22 cellular contexts compared by ENCODE assay signal in the genomic region with DNA sequence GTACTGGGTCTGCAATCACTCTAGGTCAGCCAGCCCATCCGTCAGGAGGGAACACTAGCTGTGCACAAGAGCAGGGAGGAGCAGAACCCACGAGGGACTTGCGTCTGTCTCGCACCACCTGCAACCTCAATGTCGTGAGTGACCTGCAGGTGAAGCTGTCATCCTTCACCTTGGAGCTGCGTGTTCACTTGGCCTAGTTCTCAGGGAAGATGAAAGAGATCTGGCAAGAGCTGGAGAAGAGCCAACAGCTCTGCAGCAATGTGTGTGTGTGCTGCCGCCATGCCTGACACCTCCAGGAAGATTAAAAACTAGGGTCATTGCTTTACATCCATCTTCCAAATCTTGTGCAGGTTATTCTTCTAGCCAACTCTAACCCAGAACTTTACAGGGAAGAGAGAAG.
DNase-seq lines count a peak whose midpoint lies in the region; ATAC-seq and TF ChIP-seq lines count a peak whose summit lies in the region.
"Had no signal": no experiment of that assay in that cellular context is flagged by ENCODE, and none has a peak within 500 bp of the region (broad histone marks: within the 10 kb centered on the region; RNA-seq: fewer than 3 reads in every experiment).

No MANE protein-coding gene starts in this region.

- TF ChIP-seq CTCF in colonic mucosa (IDR thresholded peaks at IDR 0.05) = no peak

- H3K36me3 Mint-ChIP-seq in CD4-positive, alpha-beta memory T cell = no peaks in the 10 kb centered on the region
- H3K36me3 Mint-ChIP-seq in T-helper 17 cell (ENCODE audit: low read depth) = no peaks in the 10 kb centered on the region

- peak; percentile 90 for ATAC-seq in T-helper 17 cell
- ATAC-seq: Right ventricle myocardium inferior had no signal

- peak; percentile 17 for DNase-seq in DMS53 (lab: John Stamatoyannopoulos, UW)
- no peak for DNase-seq in DMS53 treated with DMSO at 0.1 percent for 48 hours (lab: John Stamatoyannopoulos, UW; ENCODE audit: unreplicated experiment)
- peak in 4 of 5 donors; percentile 4 to 26 (median 10) for DNase-seq in CD4-positive, alpha-beta memory T cell
- peak; percentile 51 for DNase-seq in Jurkat, Clone E6-1 (ENCODE audit: low read depth, low spot score)
- peak in 1 of 3 donors; percentile 11 for DNase-seq in T-helper 17 cell
- no peak for DNase-seq in epidermal melanocyte (ENCODE audit: insufficient read length, low spot score)
- no peak for DNase-seq in central memory CD4-positive, alpha-beta T cell
- DNase-seq in colonic mucosa = no peak
- DNase-seq: 8988T; COR-L47; DMS 273 treated with DMSO at 0.1 percent for 48 hours; GOT3; NCI-H1048; NCI-H1694; NCI-H2107; NCI-H524; NK-92 treated with Interleukin-12 subunit alpha and Interleukin-12 subunit beta, amount 100 ng/mL, for 24 hours; Peyer's patch; T-helper 2 cell had no signal

- CTCF ChIA-PET in CD4-positive, alpha-beta memory T cell (lab: Charles Lee; ENCODE audit: partially characterized antibody) = interaction anchor here (1.0 kb wide), 1 partner anchor 31 kb away, joined by 3 read pairs; no protein-coding TSS in a partner anchor

- peaks cover 0 to under 1% (median 0%) of the 10 kb centered on the region in 4 donors for H3K4me1 Mint-ChIP-seq in CD4-positive, alpha-beta memory T cell
- H3K4me1 Mint-ChIP-seq in T-helper 17 cell = peaks cover 10% of the 10 kb centered on the region
- H3K4me1 Mint-ChIP-seq: B cell had no signal

- peaks cover 0 to 3% (median 0%) of the 10 kb centered on the region in 8 donors for H3K9me3 Mint-ChIP-seq in CD4-positive, alpha-beta memory T cell

- H3K4me1 ChIP-seq in CD4-positive, alpha-beta memory T cell (ENCODE audit: insufficient read depth, low read length) = no peaks in the 10 kb centered on the region
- no peaks in the 10 kb centered on the region for H3K4me1 ChIP-seq in colonic mucosa
- H3K4me1 ChIP-seq: Peyer's patch had no signal

- no peak overlapping the region for H3K27ac Mint-ChIP-seq in CD4-positive, alpha-beta memory T cell
- peak overlapping the region; percentile 84 for H3K27ac Mint-ChIP-seq in T-helper 17 cell
- H3K27ac Mint-ChIP-seq: B cell had no signal

- no peaks in the 10 kb centered on the region for H3K27me3 ChIP-seq in CD4-positive, alpha-beta memory T cell (ENCODE audit: insufficient read depth, low read length)
- H3K27me3 ChIP-seq in colonic mucosa = no peaks in the 10 kb centered on the region
- H3K27me3 ChIP-seq: Peyer's patch had no signal

- intact Hi-C loops in CD4-positive, alpha-beta memory T cell (cut with micrococcal nuclease) = no loop called here
- intact Hi-C loops in colonic mucosa (cut with DNase I) = no loop called here

- H3K27ac ChIP-seq in CD4-positive, alpha-beta memory T cell (ENCODE audit: low read depth, low read length) = no peak overlapping the region
- no peak overlapping the region for H3K27ac ChIP-seq in colonic mucosa
- H3K27ac ChIP-seq: KMS-11, Peyer's patch had no signal

- no peak overlapping the region for H3K9ac ChIP-seq in colonic mucosa (ENCODE audit: low read depth in 2 of 2, low read length in 2 of 2)
- H3K9ac ChIP-seq: KMS-11 had no signal

- H3K27me3 Mint-ChIP-seq in CD4-positive, alpha-beta memory T cell = peaks cover 9 to 10% of the 10 kb centered on the region in 2 donors
- H3K27me3 Mint-ChIP-seq in T-helper 17 cell = peaks cover 12% of the 10 kb centered on the region

- POLR2A ChIA-PET in CD4-positive, alpha-beta memory T cell (lab: Charles Lee; ENCODE audit: partially characterized antibody) = no interaction called here

- H3K4me3 ChIP-seq in CD4-positive, alpha-beta memory T cell (ENCODE audit: low read length in 2 of 2) = no peak overlapping the region
- no peak overlapping the region for H3K4me3 ChIP-seq in Jurkat, Clone E6-1 (ENCODE audit: low read length)
- no peak overlapping the region for H3K4me3 ChIP-seq in colonic mucosa
- H3K4me3 ChIP-seq: Peyer's patch had no signal

- no peaks in the 10 kb centered on the region for H3K36me3 ChIP-seq in CD4-positive, alpha-beta memory T cell (ENCODE audit: insufficient read depth, low read length)
- no peaks in the 10 kb centered on the region for H3K36me3 ChIP-seq in colonic mucosa
- H3K36me3 ChIP-seq: Peyer's patch had no signal

- H3K9me3 ChIP-seq in CD4-positive, alpha-beta memory T cell (ENCODE audit: control insufficient read depth in 1 of 2, low read length in 2 of 2) = no peaks in the 10 kb centered on the region
- H3K9me3 ChIP-seq in T-helper 17 cell (ENCODE audit: control insufficient read depth, low read length, poor library complexity, severe bottlenecking) (no peaks in the 10 kb centered on the region), colonic mucosa (no peaks in the 10 kb centered on the region)
- H3K9me3 ChIP-seq: Peyer's patch had no signal

- no peak overlapping the region for H3K4me3 Mint-ChIP-seq in CD4-positive, alpha-beta memory T cell
- H3K4me3 Mint-ChIP-seq in T-helper 17 cell = no peak overlapping the region
- H3K4me3 Mint-ChIP-seq: B cell had no signal

Comparison
In these comparisons a context has a peak if more than half of its experiments do, and no peak if none do; other contexts are left out.
1. DNase-seq: peak in DMS53 (single experiment), CD4-positive, alpha-beta memory T cell (4 of 5) and Jurkat, Clone E6-1 (single experiment); none in DMS53 treated with DMSO at 0.1 percent for 48 hours (single experiment), epidermal melanocyte (single experiment), central memory CD4-positive, alpha-beta T cell (single experiment) and colonic mucosa (single experiment).